Comparison of ENCODE assay signal across 1 cellular context in genomic region chr7:100493476-100494264, GRCh38.
TF ChIP-seq lines count a peak whose summit lies in the region.

No MANE protein-coding gene starts in this region.

TF ChIP-seq in HepG2, 621 proteins besides CTCF, POLR2A, EP300 and RAD21 (continued from another document and continues in another):
- TF ChIP-seq BCL3 (CRISPR knock-in tag; IDR thresholded peaks at IDR 0.05) (no peak), FOXP4 (CRISPR knock-in tag; IDR thresholded peaks at IDR 0.05) (no peak), GPN1 (CRISPR knock-in tag; IDR thresholded peaks at IDR 0.05; ENCODE audit: borderline replicate concordance) (0 out of 2 replicates have a peak, but pooled peaks have one; percentile 27), ZNF296 (CRISPR knock-in tag; conservative IDR thresholded peaks at IDR 0.05) (no peak), BORCS8-MEF2B (CRISPR knock-in tag; IDR thresholded peaks at IDR 0.05) (no peak), ZNF841 (CRISPR knock-in tag; IDR thresholded peaks at IDR 0.05; ENCODE audit: borderline replicate concordance) (no peak), ZFX (CRISPR knock-in tag; IDR thresholded peaks at IDR 0.05; ENCODE audit: low read depth) (peak; percentile 59; the same call in 1 of the 2 replicates), ZNF556 (CRISPR knock-in tag; IDR thresholded peaks at IDR 0.05; ENCODE audit: borderline replicate concordance) (peak; percentile 50; the same call in 1 of the 2 replicates), PLRG1 (conservative IDR thresholded peaks at IDR 0.05) (no peak), CEBPB (IDR thresholded peaks at IDR 0.05; ENCODE audit: borderline replicate concordance, low read depth, low read length) (no peak), ZBTB21 (CRISPR knock-in tag; IDR thresholded peaks at IDR 0.05) (no peak), IKZF4 (CRISPR knock-in tag; IDR thresholded peaks at IDR 0.05; ENCODE audit: borderline replicate concordance, low read depth, not compliant biosample characterization) (peak; percentile 49), MTA1 (CRISPR knock-in tag; IDR thresholded peaks at IDR 0.05; ENCODE audit: borderline replicate concordance) (no peak), MEIS1 (CRISPR knock-in tag; IDR thresholded peaks at IDR 0.05; ENCODE audit: borderline replicate concordance) (no peak), DPF2 (CRISPR knock-in tag; IDR thresholded peaks at IDR 0.05; ENCODE audit: borderline replicate concordance, low read depth) (no peak), MTF2 (CRISPR knock-in tag; IDR thresholded peaks at IDR 0.05; ENCODE audit: borderline replicate concordance) (no peak), KAT7 (CRISPR knock-in tag; IDR thresholded peaks at IDR 0.05; ENCODE audit: borderline replicate concordance) (peak; percentile 33; the same call in 1 of the 2 replicates), SMARCE1 (IDR thresholded peaks at IDR 0.05; ENCODE audit: borderline replicate concordance) (no peak), ZBTB33 (CRISPR knock-in tag; IDR thresholded peaks at IDR 0.05) (no peak; the same call in 1 of the 2 replicates), ZNF460 (CRISPR knock-in tag; IDR thresholded peaks at IDR 0.05; ENCODE audit: borderline replicate concordance) (no peak), SMAD3 (CRISPR knock-in tag; IDR thresholded peaks at IDR 0.05) (no peak), ZNF687 (CRISPR knock-in tag; IDR thresholded peaks at IDR 0.05) (peak; percentile 91), ZNF160 (CRISPR knock-in tag; IDR thresholded peaks at IDR 0.05) (no peak), KDM3A (CRISPR knock-in tag; IDR thresholded peaks at IDR 0.05; ENCODE audit: low read depth) (peak; percentile 80; the same call in 1 of the 2 replicates), MTERF4 (CRISPR knock-in tag; IDR thresholded peaks at IDR 0.05) (0 out of 2 replicates have a peak, but pooled peaks have one; percentile 33), ZNF558 (CRISPR knock-in tag; IDR thresholded peaks at IDR 0.05; ENCODE audit: borderline replicate concordance) (no peak), TCF12 (IDR thresholded peaks at IDR 0.05) (no peak), TCF12 (CRISPR knock-in tag; IDR thresholded peaks at IDR 0.05) (no peak), REXO4 (CRISPR knock-in tag; IDR thresholded peaks at IDR 0.05; ENCODE audit: borderline replicate concordance) (no peak), RAD51 (IDR thresholded peaks at IDR 0.05; ENCODE audit: borderline replicate concordance) (no peak), ZNF570 (CRISPR knock-in tag; IDR thresholded peaks at IDR 0.05; ENCODE audit: borderline replicate concordance) (no peak), MED13 (CRISPR knock-in tag; IDR thresholded peaks at IDR 0.05) (no peak), ZNF333 (CRISPR knock-in tag; IDR thresholded peaks at IDR 0.05; ENCODE audit: borderline replicate concordance) (no peak), STAG1 (CRISPR knock-in tag; IDR thresholded peaks at IDR 0.05) (0 out of 2 replicates have a peak, but pooled peaks have one; percentile 46), TFDP2 (CRISPR knock-in tag; IDR thresholded peaks at IDR 0.05) (peak; percentile 54), ZFP36L2 (CRISPR knock-in tag; IDR thresholded peaks at IDR 0.05) (no peak), RELA (CRISPR knock-in tag; IDR thresholded peaks at IDR 0.05) (no peak), ZZZ3 (CRISPR knock-in tag; IDR thresholded peaks at IDR 0.05; ENCODE audit: borderline replicate concordance) (no peak), SRSF4 (IDR thresholded peaks at IDR 0.05; ENCODE audit: low read depth, low read length, poor library complexity, severe bottlenecking) (no peak), ZBTB40 (IDR thresholded peaks at IDR 0.05) (no peak), ZBTB40 (CRISPR knock-in tag; IDR thresholded peaks at IDR 0.05) (no peak), ZNF510 (CRISPR knock-in tag; IDR thresholded peaks at IDR 0.05; ENCODE audit: low read depth) (no peak)
